In genomic region chr9:101639301-101639700, GRCh38 we compare ENCODE assay signal across 22 cellular contexts. TPM values are rescaled to one million over a fixed set of nuclear protein-coding genes. Genes with fewer than 3 reads are reported as not detected.
DNase-seq lines count a peak whose midpoint lies in the region; ATAC-seq and TF ChIP-seq lines count a peak whose summit lies in the region.
"Had no signal": no experiment of that assay in that cellular context is flagged by ENCODE, and none has a peak within 500 bp of the region (broad histone marks: within the 10 kb centered on the region; RNA-seq: fewer than 3 reads in every experiment).

No MANE protein-coding gene starts in this region.

- no peak for TF ChIP-seq CTCF in right lobe of liver (IDR thresholded peaks at IDR 0.05)
- TF ChIP-seq CTCF in endodermal cell (conservative IDR thresholded peaks at IDR 0.05): no peak

- no peaks in the 10 kb centered on the region for H3K36me3 ChIP-seq in right lobe of liver
- no peaks in the 10 kb centered on the region for H3K36me3 ChIP-seq in endodermal cell (ENCODE audit: control insufficient read depth, insufficient read depth, low read length)

- H3K9me3 Mint-ChIP-seq in endodermal cell: peaks cover 5% of the 10 kb centered on the region

- WGBS in right lobe of liver (ENCODE audit: insufficient coverage, low coverage, low lambda C conversion rate, missing lambda C conversion rate): 8% methylated on average over 1 of the region's 1 CpG
- 100% methylated on average over 1 of the region's 1 CpG; no CpG with 5 or more reads in 1 of the 2 experiments for WGBS in endodermal cell (ENCODE audit: insufficient coverage in 1 of 2, insufficient read length in 1 of 2), 2 experiments

- TF ChIP-seq POLR2A in right lobe of liver (IDR thresholded peaks at IDR 0.05): no peak

- H3K27ac ChIP-seq in cingulate gyrus (ENCODE audit: low read depth, low read length) (peak overlapping the region; percentile 44), right lobe of liver (peak overlapping the region in 2 of 3 donors; percentile 65 to 68), endodermal cell (ENCODE audit: low read depth, low read length) (no peak overlapping the region)
- H3K27ac ChIP-seq: C4-2B, KMS-11, RWPE1 had no signal

- H3K9ac ChIP-seq in endodermal cell (ENCODE audit: extremely low read depth, low read length, poor library complexity, severe bottlenecking): no peak overlapping the region
- H3K9ac ChIP-seq: KMS-11 had no signal

- H3K27me3 ChIP-seq in right lobe of liver: no peaks in the 10 kb centered on the region
- no peaks in the 10 kb centered on the region for H3K27me3 ChIP-seq in endodermal cell (ENCODE audit: control insufficient read depth, insufficient read depth, low read length, poor library complexity, severe bottlenecking)

- peak; percentile 93 to 97 (median 94) for ATAC-seq in right lobe of liver
- no peak for ATAC-seq in GM18907 (IDR thresholded peaks at IDR 0.05; ENCODE audit: unreplicated experiment)
- ATAC-seq: PC-3 had no signal

- H3K4me3 Mint-ChIP-seq in endodermal cell: no peak overlapping the region
- H3K4me3 Mint-ChIP-seq: H9 had no signal

- no peaks in the 10 kb centered on the region for H3K9me3 ChIP-seq in right lobe of liver
- peaks cover 20% of the 10 kb centered on the region for H3K9me3 ChIP-seq in endodermal cell (ENCODE audit: control insufficient read depth, low read length)

- H3K4me1 ChIP-seq in right lobe of liver (peaks cover 0 to 34% (median 11%) of the 10 kb centered on the region in 4 donors), endodermal cell (ENCODE audit: control insufficient read depth, insufficient read depth, low read length) (no peaks in the 10 kb centered on the region)

- H3K4me1 Mint-ChIP-seq in endodermal cell: no peaks in the 10 kb centered on the region
- H3K4me1 Mint-ChIP-seq: H9 had no signal

- no peaks in the 10 kb centered on the region for H3K36me3 Mint-ChIP-seq in endodermal cell (ENCODE audit: low read depth)

- no peaks in the 10 kb centered on the region for H3K27me3 Mint-ChIP-seq in endodermal cell (ENCODE audit: insufficient read depth)

- intact Hi-C loops in right lobe of liver (cut with DNase I): no loop called here

- no peak overlapping the region for H3K27ac Mint-ChIP-seq in endodermal cell
- H3K27ac Mint-ChIP-seq: H9 had no signal

- DNase-seq in H4 (ENCODE audit: low spot score): peak; percentile 49
- DNase-seq in NCI-H446 (lab: John Stamatoyannopoulos, UW): peak; percentile 12 to 67
- peak in 1 of 3 donors; percentile 77 for DNase-seq in right lobe of liver
- no peak for DNase-seq in Ammon's horn (ENCODE audit: low spot score)
- no peak for DNase-seq in central memory CD4-positive, alpha-beta T cell
- DNase-seq in endodermal cell: no peak
- DNase-seq: ACHN, DND-41, H9, NCI-H1417 treated with DMSO at 0.1 percent for 48 hours, NCI-H2029, NCI-H2171, NCI-H748 treated with DMSO at 0.1 percent for 48 hours, PC-3 had no signal

- H3K4me3 ChIP-seq in right lobe of liver (no peak overlapping the region), endodermal cell (ENCODE audit: low read length) (no peak overlapping the region)

RNA-seq across cellular contexts. Expression of gene PPP3R2, which starts 44.5 kb away (rescaled TPM):
- not detected in 2 replicates for total RNA-seq in H4 (2014; rRNA removed; shearing (Covaris generic))
- not detected for total RNA-seq in right lobe of liver
- not detected for total RNA-seq in endodermal cell
- polyA plus RNA-seq in endodermal cell (2013, experiment 1 of 2): not detected
- polyA plus RNA-seq in endodermal cell (2013, experiment 2 of 2): not detected
- total RNA-seq: G401, H9, HT-29, M059J, PC-3 had no signal

Comparison
In these comparisons a context has a peak if more than half of its experiments do, and no peak if none do; other contexts are left out.
1. DNase-seq: peak in H4 (single experiment) and NCI-H446 (2 of 2); none in Ammon's horn (single experiment), central memory CD4-positive, alpha-beta T cell (single experiment) and endodermal cell (single experiment).